ENCODE assay signal across 14 cellular contexts in genomic region chr18:35282353-35282752, GRCh38. TPM values are rescaled to one million over a fixed set of nuclear protein-coding genes. Genes with fewer than 3 reads are reported as not detected.
DNase-seq lines count a peak whose midpoint lies in the region; ATAC-seq and TF ChIP-seq lines count a peak whose summit lies in the region.
"Had no signal": no experiment of that assay in that cellular context is flagged by ENCODE, and none has a peak within 500 bp of the region (broad histone marks: within the 10 kb centered on the region; RNA-seq: fewer than 3 reads in every experiment).

No MANE protein-coding gene starts in this region.

- peaks cover 4% of the 10 kb centered on the region for H3K9me3 Mint-ChIP-seq in natural killer cell treated with Interleukin-12 subunit alpha and Interleukin-12 subunit beta and Interleukin-15 and Interleukin-18, amount 100 ng/mL, for 72 hours
- H3K9me3 Mint-ChIP-seq in natural killer cell = peaks cover 2 to 3% of the 10 kb centered on the region in 2 donors

- peak in 1 of 2 donors; percentile 77 for ATAC-seq in natural killer cell treated with Interleukin-12 subunit alpha and Interleukin-12 subunit beta and Interleukin-15 and Interleukin-18, amount 100 ng/mL, for 72 hours
- ATAC-seq in natural killer cell (no peak), GM19452 (IDR thresholded peaks at IDR 0.05; ENCODE audit: unreplicated experiment) (no peak)
- ATAC-seq: upper lobe of right lung had no signal

- H3K4me1 Mint-ChIP-seq in natural killer cell treated with Interleukin-12 subunit alpha and Interleukin-12 subunit beta and Interleukin-15 and Interleukin-18, amount 100 ng/mL, for 72 hours (ENCODE audit: low read depth in 2 of 2) = peaks cover 21 to 26% of the 10 kb centered on the region in 2 donors
- H3K4me1 Mint-ChIP-seq in natural killer cell = peaks cover 0 to 17% of the 10 kb centered on the region in 2 donors

- no peak for TF ChIP-seq CTCF in natural killer cell (IDR thresholded peaks at IDR 0.05)
- no peak for TF ChIP-seq CTCF in fibroblast of pulmonary artery (IDR thresholded peaks at IDR 0.05; ENCODE audit: low read length, missing control alignments)

- H3K4me3 ChIP-seq in fibroblast of pulmonary artery (replicated peaks; ENCODE audit: low read depth, low read length) = no peak overlapping the region
- H3K4me3 ChIP-seq: upper lobe of right lung had no signal

- DNase-seq in natural killer cell treated with Interleukin-12 subunit alpha and Interleukin-12 subunit beta and Interleukin-15 and Interleukin-18, amount 100 ng/mL, for 72 hours (ENCODE audit: low spot score) = no peak
- no peak for DNase-seq in natural killer cell
- DNase-seq in SW 1271 (lab: John Stamatoyannopoulos, UW) = peak; percentile 73 to 90
- DNase-seq in fibroblast of pulmonary artery (ENCODE audit: low read depth) = peak; percentile 81
- DNase-seq in stromal cell of bone marrow (ENCODE audit: low read depth) = peak; percentile 72
- DNase-seq in NCI-H1436 (lab: John Stamatoyannopoulos, UW) = no peak
- DNase-seq in middle frontal gyrus (ENCODE audit: extremely low spot score, low spot score) = no peak
- DNase-seq: activated naive CD8-positive, alpha-beta T cell treated with anti-CD3 and anti-CD28 coated beads for 36 hours; effector memory CD4-positive, alpha-beta T cell; naive B cell; NCI-H187; upper lobe of right lung had no signal

- peaks cover 25% of the 10 kb centered on the region for H3K36me3 Mint-ChIP-seq in natural killer cell treated with Interleukin-12 subunit alpha and Interleukin-12 subunit beta and Interleukin-15 and Interleukin-18, amount 100 ng/mL, for 72 hours
- H3K36me3 Mint-ChIP-seq in natural killer cell = no peaks in the 10 kb centered on the region

- peak overlapping the region; percentile 3 for H3K4me3 Mint-ChIP-seq in natural killer cell treated with Interleukin-12 subunit alpha and Interleukin-12 subunit beta and Interleukin-15 and Interleukin-18, amount 100 ng/mL, for 72 hours
- no peak overlapping the region for H3K4me3 Mint-ChIP-seq in natural killer cell
- H3K4me3 Mint-ChIP-seq: activated naive CD8-positive, alpha-beta T cell treated with anti-CD3 and anti-CD28 coated beads for 36 hours; naive B cell; T-helper 1 cell treated with Interleukin-12 subunit alpha and Interleukin-12 subunit beta and Interleukin-4 antibody, amounts not matched to agents 30 μg/mL and 1 μg/mL, for 36 hours had no signal

- peak overlapping the region; percentile 19 to 35 for H3K27ac Mint-ChIP-seq in natural killer cell treated with Interleukin-12 subunit alpha and Interleukin-12 subunit beta and Interleukin-15 and Interleukin-18, amount 100 ng/mL, for 72 hours
- H3K27ac Mint-ChIP-seq in natural killer cell = no peak overlapping the region
- H3K27ac Mint-ChIP-seq: activated naive CD8-positive, alpha-beta T cell treated with anti-CD3 and anti-CD28 coated beads for 36 hours; T-helper 1 cell treated with Interleukin-12 subunit alpha and Interleukin-12 subunit beta and Interleukin-4 antibody, amounts not matched to agents 30 μg/mL and 1 μg/mL, for 36 hours had no signal

- no peaks in the 10 kb centered on the region for H3K27me3 Mint-ChIP-seq in natural killer cell treated with Interleukin-12 subunit alpha and Interleukin-12 subunit beta and Interleukin-15 and Interleukin-18, amount 100 ng/mL, for 72 hours
- H3K27me3 Mint-ChIP-seq in natural killer cell (ENCODE audit: low read depth in 2 of 2) = no peaks in the 10 kb centered on the region
- H3K27me3 Mint-ChIP-seq: activated naive CD8-positive, alpha-beta T cell treated with anti-CD3 and anti-CD28 coated beads for 36 hours; naive B cell had no signal

- intact Hi-C loops in natural killer cell (cut with micrococcal nuclease) = no loop called here

RNA-seq across cellular contexts. Expression of gene ZSCAN30, which starts 7.7 kb away (rescaled TPM):
- 10 to 100 TPM; 22.2 to 25.6 TPM for total RNA-seq in natural killer cell treated with Interleukin-12 subunit alpha and Interleukin-12 subunit beta and Interleukin-15 and Interleukin-18, amount 100 ng/mL, for 72 hours
- 10 to 100 TPM; 15.4 to 21.0 (median 16.4) TPM for total RNA-seq in natural killer cell

RNA-seq across cellular contexts. Expression of gene ZNF397, which starts 41.5 kb away (rescaled TPM):
- total RNA-seq in natural killer cell treated with Interleukin-12 subunit alpha and Interleukin-12 subunit beta and Interleukin-15 and Interleukin-18, amount 100 ng/mL, for 72 hours = 10 to 100 TPM; 12.5 to 15.0 TPM
- total RNA-seq in natural killer cell = 10 to 100 TPM in 2 of 3 donors, 1 to 10 TPM in 1; 8.7 to 15.6 (median 13.9) TPM

Comparison
In these comparisons a context has a peak if more than half of its experiments do, and no peak if none do; other contexts are left out.
1. H3K27ac Mint-ChIP-seq: peak in natural killer cell treated with Interleukin-12 subunit alpha and Interleukin-12 subunit beta and Interleukin-15 and Interleukin-18, amount 100 ng/mL, for 72 hours (2 of 2); none in natural killer cell (0 of 2).
2. DNase-seq: peak in SW 1271 (2 of 2), fibroblast of pulmonary artery (single experiment) and stromal cell of bone marrow (single experiment); none in natural killer cell treated with Interleukin-12 subunit alpha and Interleukin-12 subunit beta and Interleukin-15 and Interleukin-18, amount 100 ng/mL, for 72 hours (single experiment), natural killer cell (single experiment), NCI-H1436 (single experiment) and middle frontal gyrus (single experiment).